In genomic region chr1:109705411-109705810, GRCh38 we compare ENCODE assay signal across 15 cellular contexts. TPM values are rescaled to one million over a fixed set of nuclear protein-coding genes. Genes with fewer than 3 reads are reported as not detected.
"Had no signal": no experiment of that assay in that cellular context is flagged by ENCODE, and none has a peak within 500 bp of the region (broad histone marks: within the 10 kb centered on the region; RNA-seq: fewer than 3 reads in every experiment).

No MANE protein-coding gene starts in this region.

- H3K27ac ChIP-seq: adrenal gland, gastroesophageal sphincter, WERI-Rb-1 had no signal

- H3K4me1 ChIP-seq: adrenal gland, gastroesophageal sphincter had no signal

- H3K4me1 Mint-ChIP-seq: T-helper 17 cell had no signal

- H3K4me3 ChIP-seq: adrenal gland, gastroesophageal sphincter had no signal

- DNase-seq: activated CD4-positive, alpha-beta T cell treated with anti-CD3 and anti-CD28 coated beads, Interleukin-2, amount 50 U/mL, for 48 hours; activated naive CD4-positive, alpha-beta T cell treated with anti-CD3 and anti-CD28 coated beads, Interleukin-2, amount 50 U/mL, for 16 hours; adrenal gland; erythroblast; islet precursor cell; mesenchymal stem cell; stimulated activated CD4-positive, alpha-beta T cell treated with anti-CD3 and anti-CD28 coated beads, Interleukin-12 subunit alpha, Interleukin-12 subunit beta, amount 100 ng/mL, for 4 hours; stimulated activated CD4-positive, alpha-beta T cell treated with anti-CD3 and anti-CD28 coated beads, Interleukin-2, amount 100 ng/mL, for 24 hours; T-helper 17 cell had no signal

- H3K36me3 ChIP-seq: adrenal gland, gastroesophageal sphincter, WERI-Rb-1 had no signal

- H3K27me3 ChIP-seq: adrenal gland, gastroesophageal sphincter had no signal

- ATAC-seq: gastroesophageal sphincter; left lobe of liver; natural killer cell treated with Interleukin-12 subunit alpha and Interleukin-12 subunit beta and Interleukin-15 and Interleukin-18, amount 100 ng/mL, for 72 hours; T-helper 17 cell had no signal

- H3K4me3 Mint-ChIP-seq: natural killer cell treated with Interleukin-12 subunit alpha and Interleukin-12 subunit beta and Interleukin-15 and Interleukin-18, amount 100 ng/mL, for 72 hours; T-helper 17 cell had no signal

- H3K9me3 ChIP-seq: adrenal gland had no signal

- H3K27ac Mint-ChIP-seq: activated T-helper 2 cell treated with anti-CD3 and anti-CD28 coated beads, Interferon-gamma antibody, Interleukin-2, Interleukin-4, amounts not matched to agents 10 μg/mL and 5 μg/mL and 100 μg/mL, durations not matched to agents 14 hours and 24 hours and 36 hours; natural killer cell treated with Interleukin-12 subunit alpha and Interleukin-12 subunit beta and Interleukin-15 and Interleukin-18, amount 100 ng/mL, for 72 hours; T-helper 17 cell had no signal

RNA-seq across cellular contexts. Expression of gene GSTM5, which starts 6.6 kb away (rescaled TPM):
- total RNA-seq: natural killer cell treated with Interleukin-12 subunit alpha and Interleukin-12 subunit beta and Interleukin-15 and Interleukin-18, amount 100 ng/mL, for 72 hours; renal cortical epithelial cell had no signal

RNA-seq across cellular contexts. Expression of gene GSTM1, which starts 17.8 kb away (rescaled TPM):
- total RNA-seq: left lobe of liver had no signal
